27 cellular contexts compared by ENCODE assay signal in the genomic region with DNA sequence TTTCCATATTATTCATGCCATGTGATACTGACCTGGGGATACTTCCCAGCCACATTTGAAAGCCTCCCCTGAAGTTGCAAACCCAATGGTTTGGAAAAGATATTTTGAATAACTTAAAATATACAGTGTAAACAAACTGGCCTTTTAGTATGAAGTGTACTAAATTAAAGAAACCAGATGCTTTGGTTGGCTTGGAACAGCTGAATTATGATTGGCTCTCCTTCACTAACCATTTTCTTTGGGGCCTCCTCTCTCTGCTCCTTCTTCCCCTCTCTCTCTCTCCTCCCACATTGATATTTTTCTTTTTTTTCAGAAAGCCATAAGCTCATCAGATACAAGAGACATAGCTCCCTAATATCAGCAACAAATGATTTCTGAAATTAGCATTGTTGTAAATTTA.
"Had no signal": no experiment of that assay in that cellular context is flagged by ENCODE, and none has a peak within 500 bp of the region (broad histone marks: within the 10 kb centered on the region; RNA-seq: fewer than 3 reads in every experiment).

No MANE protein-coding gene starts in this region.

- H3K27ac ChIP-seq: body of pancreas had no signal

- H3K4me3 ChIP-seq: body of pancreas had no signal

- H3K9me3 ChIP-seq: body of pancreas had no signal

- DNase-seq: activated CD4-positive, alpha-beta memory T cell treated with anti-CD3 and anti-CD28 coated beads for 36 hours; activated CD4-positive, alpha-beta T cell treated with anti-CD3 and anti-CD28 coated beads for 36 hours; activated CD4-positive, alpha-beta T cell treated with anti-CD3 and anti-CD28 coated beads, Interleukin-2, amount 10 ng/mL, durations not matched to agents 24 days and 14 days; activated CD4-positive, CD25-positive, alpha-beta regulatory T cell; activated CD4-positive, CD25-positive, alpha-beta regulatory T cell treated with anti-CD3 and anti-CD28 coated beads, Interleukin-2, amount 50 U/mL, for 72 hours; activated CD8-positive, alpha-beta memory T cell treated with anti-CD3 and anti-CD28 coated beads, Interleukin-2, amount 10 ng/mL, durations not matched to agents 7 days and 5 days; activated CD8-positive, alpha-beta memory T cell treated with anti-CD3 and anti-CD28 coated beads, Interleukin-2, amount 50 U/mL, for 4 hours; activated CD8-positive, alpha-beta T cell treated with anti-CD3 and anti-CD28 coated beads, Interleukin-2, amount 10 ng/mL, durations not matched to agents 7 days and 5 days; activated gamma-delta T cell; activated naive CD4-positive, alpha-beta T cell; activated naive CD4-positive, alpha-beta T cell treated with anti-CD3 and anti-CD28 coated beads, Interleukin-2, amount 10 ng/mL, durations not matched to agents 7 days and 5 days; activated T-cell treated with anti-CD3 and anti-CD28 coated beads, Interleukin-2, amount 50 U/mL, for 24 hours; activated T-cell treated with anti-CD3 and anti-CD28 coated beads, Interleukin-2, amount 50 U/mL, for 72 hours; amniotic stem cell; anterior cingulate cortex; body of pancreas; caudate nucleus; cortex of kidney; dermis blood vessel endothelial cell; effector CD4-positive, alpha-beta T cell; effector memory CD8-positive, alpha-beta T cell; foreskin fibroblast; head of caudate nucleus; T-helper 1 cell; T-helper 17 cell; T1000 had no signal

- H3K27me3 ChIP-seq: body of pancreas had no signal

- ATAC-seq: activated CD4-positive, alpha-beta T cell treated with anti-CD3 and anti-CD28 coated beads for 36 hours; activated CD8-positive, alpha-beta memory T cell treated with anti-CD3 and anti-CD28 coated beads, Interleukin-2, amount 10 ng/mL, durations not matched to agents 7 days and 5 days; activated CD8-positive, alpha-beta T cell treated with anti-CD3 and anti-CD28 coated beads, Interleukin-2, amount 10 ng/mL, durations not matched to agents 7 days and 5 days; activated T-cell treated with anti-CD3 and anti-CD28 coated beads, Interleukin-2, amount 50 U/mL, for 72 hours; body of pancreas; effector memory CD8-positive, alpha-beta T cell; esophagus mucosa; T-helper 17 cell had no signal
